8 cellular contexts compared by ENCODE assay signal in the genomic region with DNA sequence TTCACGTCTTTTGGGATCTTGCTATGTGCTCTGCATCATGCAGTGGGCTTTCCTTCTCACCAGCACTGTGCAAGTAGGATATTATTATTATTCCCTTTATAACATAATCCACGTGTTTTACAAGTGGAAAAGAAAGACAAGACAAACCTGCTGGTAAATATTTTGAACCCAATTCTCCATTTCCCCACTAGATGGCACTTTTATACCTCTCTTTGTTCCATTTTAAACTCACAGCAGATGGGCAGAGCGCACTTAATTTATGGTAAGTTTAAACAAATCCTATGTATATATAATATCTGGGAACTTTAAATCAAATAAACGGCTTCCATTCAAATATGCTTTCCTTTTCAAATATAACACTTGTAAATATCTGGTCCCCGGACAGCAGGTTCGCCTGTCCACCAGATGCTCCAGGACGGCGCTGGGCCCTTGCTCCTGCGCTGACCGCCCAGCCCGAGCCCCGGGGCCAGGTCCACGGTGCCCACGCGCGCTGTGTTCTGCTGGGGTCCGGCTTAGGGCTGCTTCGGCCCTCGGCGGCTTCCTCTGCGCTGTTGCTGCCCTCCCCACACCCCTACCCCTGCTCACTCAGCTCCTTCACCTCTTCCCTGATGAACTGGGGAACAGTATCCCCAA. TPM values are rescaled to one million over a fixed set of nuclear protein-coding genes. Genes with fewer than 3 reads are reported as not detected.
DNase-seq lines count a peak whose midpoint lies in the region; ATAC-seq and TF ChIP-seq lines count a peak whose summit lies in the region.

No MANE protein-coding gene starts in this region.

- H3K9me2 ChIP-seq in PC-3 (replicated peaks; ENCODE audit: low read length): no peaks in the 10 kb centered on the region

- CTCF ChIA-PET in PC-3 (lab: Charles Lee): no interaction called here

- no peak overlapping the region for H2AFZ ChIP-seq in DND-41 (ENCODE audit: low read depth, low read length)
- H2AFZ ChIP-seq in PC-3 (ENCODE audit: low read length): no peak overlapping the region

- H3K4me1 ChIP-seq in DND-41 (ENCODE audit: insufficient read depth, low read length): no peaks in the 10 kb centered on the region
- no peaks in the 10 kb centered on the region for H3K4me1 ChIP-seq in PC-3 (ENCODE audit: insufficient read depth, low read length)

- ATAC-seq in DND-41 (ENCODE audit: insufficient read depth, low read depth): no peak
- peak; percentile 57 for ATAC-seq in HG02938 (IDR thresholded peaks at IDR 0.05; ENCODE audit: unreplicated experiment)
- ATAC-seq in PC-3: peak; percentile 27; the same call in 1 of the 2 replicates
- no peak for ATAC-seq in activated T-cell treated with anti-CD3 and anti-CD28 coated beads, Interleukin-2, amount 50 U/mL, for 4 hours
- ATAC-seq in GM21390 (IDR thresholded peaks at IDR 0.05; ENCODE audit: unreplicated experiment): no peak
- ATAC-seq in HG02678 (IDR thresholded peaks at IDR 0.05; ENCODE audit: unreplicated experiment): no peak

- H3K36me3 ChIP-seq in DND-41 (ENCODE audit: insufficient read depth, low read length): no peaks in the 10 kb centered on the region
- H3K36me3 ChIP-seq in PC-3 (ENCODE audit: low read depth, low read length): no peaks in the 10 kb centered on the region

- H3K4me1 Mint-ChIP-seq in activated T-cell treated with anti-CD3 and anti-CD28 coated beads, Interleukin-2, amount 50 U/mL, for 4 hours (ENCODE audit: low read depth): peaks cover 4% of the 10 kb centered on the region

- no peak overlapping the region for H3K4me3 Mint-ChIP-seq in activated T-cell treated with anti-CD3 and anti-CD28 coated beads, Interleukin-2, amount 50 U/mL, for 4 hours

- no peaks in the 10 kb centered on the region for H3K27me3 ChIP-seq in DND-41 (ENCODE audit: insufficient read depth, low read length, poor library complexity)
- H3K27me3 ChIP-seq in PC-3 (ENCODE audit: low read length): peaks cover 26% of the 10 kb centered on the region

- no peaks in the 10 kb centered on the region for H3F3A ChIP-seq in PC-3 (ENCODE audit: low read length, unreplicated experiment)

- H3K27me3 Mint-ChIP-seq in activated T-cell treated with anti-CD3 and anti-CD28 coated beads, Interleukin-2, amount 50 U/mL, for 4 hours (ENCODE audit: low read depth): peaks cover 33% of the 10 kb centered on the region

- peak; percentile 73 for TF ChIP-seq CTCF in DND-41 (IDR thresholded peaks at IDR 0.05; ENCODE audit: borderline replicate concordance, extremely low read depth, low read length, poor library complexity, severe bottlenecking)
- peak; percentile 69 for TF ChIP-seq CTCF in PC-3 (conservative IDR thresholded peaks at IDR 0.05; ENCODE audit: low read depth, low read length)
- peak; percentile 63 for TF ChIP-seq CTCF in epithelial cell of esophagus (IDR thresholded peaks at IDR 0.05; ENCODE audit: insufficient read depth, low read depth, low read length, missing control alignments)

- no TSS peak for BruUV-seq in PC-3 (replicated peaks; lab: Mats Ljungman, UMichigan)

- H3K4me2 ChIP-seq in DND-41 (ENCODE audit: insufficient read depth, low read length) (no peak overlapping the region), PC-3 (ENCODE audit: low read length) (no peak overlapping the region)

- no peak overlapping the region for H3K27ac ChIP-seq in DND-41 (ENCODE audit: low read length)
- no peak overlapping the region for H3K27ac ChIP-seq in PC-3 (ENCODE audit: low read length)

- H3K9me3 ChIP-seq in DND-41 (ENCODE audit: insufficient read depth, low read length, severe bottlenecking): no peaks in the 10 kb centered on the region
- H3K9me3 ChIP-seq in PC-3 (ENCODE audit: low read length): no peaks in the 10 kb centered on the region

- H4K20me1 ChIP-seq in DND-41 (ENCODE audit: insufficient read depth, low read length) (no peaks in the 10 kb centered on the region), PC-3 (ENCODE audit: low read length) (no peaks in the 10 kb centered on the region)

- H3K79me2 ChIP-seq in DND-41 (ENCODE audit: insufficient read depth, low read length): no peaks in the 10 kb centered on the region
- no peaks in the 10 kb centered on the region for H3K79me2 ChIP-seq in PC-3 (ENCODE audit: low read length)

- POLR2A ChIA-PET in PC-3 (lab: Charles Lee; ENCODE audit: unreplicated experiment): no interaction called here

- H3K36me3 Mint-ChIP-seq in activated T-cell treated with anti-CD3 and anti-CD28 coated beads, Interleukin-2, amount 50 U/mL, for 4 hours (ENCODE audit: insufficient read depth): no peaks in the 10 kb centered on the region

- H3K9ac ChIP-seq in DND-41 (ENCODE audit: low read depth, low read length) (no peak overlapping the region), PC-3 (ENCODE audit: low read length) (no peak overlapping the region)

- no peak for DNase-seq in DND-41
- DNase-seq in PC-3: peak; percentile 64
- DNase-seq in epithelial cell of esophagus (ENCODE audit: low read depth): peak; percentile 68
- DNase-seq in non-pigmented ciliary epithelial cell (ENCODE audit: low read depth): peak; percentile 27
- DNase-seq in activated T-cell treated with anti-CD3 and anti-CD28 coated beads, Interleukin-2, amount 50 U/mL, for 4 hours: no peak

- H3K4me3 ChIP-seq in DND-41 (ENCODE audit: low read depth in 1 of 2, low read length in 2 of 2): no peak overlapping the region
- no peak overlapping the region for H3K4me3 ChIP-seq in PC-3 (ENCODE audit: low read length)
- H3K4me3 ChIP-seq in epithelial cell of esophagus (ENCODE audit: low read length): no peak overlapping the region

- intact Hi-C loops in PC-3 (cut with micrococcal nuclease): loop anchor here (1.0 kb wide), 1 partner anchor 290 kb away; no protein-coding TSS in a partner anchor

- no peaks in the 10 kb centered on the region for H3K9me3 Mint-ChIP-seq in activated T-cell treated with anti-CD3 and anti-CD28 coated beads, Interleukin-2, amount 50 U/mL, for 4 hours

RNA-seq across cellular contexts. Expression of a gene that starts 31.1 kb away (rescaled TPM):
- total RNA-seq in PC-3 (2014; rRNA removed): not detected in 2 replicates
- not detected for total RNA-seq in activated T-cell treated with anti-CD3 and anti-CD28 coated beads, Interleukin-2, amount 50 U/mL, for 4 hours

Comparison
In these comparisons a context has a peak if more than half of its experiments do, and no peak if none do; other contexts are left out.
1. ATAC-seq: peak in HG02938 (single experiment) and PC-3 (single experiment); none in DND-41 (single experiment), activated T-cell treated with anti-CD3 and anti-CD28 coated beads, Interleukin-2, amount 50 U/mL, for 4 hours (0 of 2), GM21390 (single experiment) and HG02678 (single experiment).
2. DNase-seq: peak in PC-3 (single experiment), epithelial cell of esophagus (single experiment) and non-pigmented ciliary epithelial cell (single experiment); none in DND-41 (single experiment) and activated T-cell treated with anti-CD3 and anti-CD28 coated beads, Interleukin-2, amount 50 U/mL, for 4 hours (single experiment).
3. Peak in every context shown above with its lines, with median percentiles within 50 percentile points of each other: CTCF ChIP-seq.